1 cellular context compared by ENCODE assay signal in the genomic region with DNA sequence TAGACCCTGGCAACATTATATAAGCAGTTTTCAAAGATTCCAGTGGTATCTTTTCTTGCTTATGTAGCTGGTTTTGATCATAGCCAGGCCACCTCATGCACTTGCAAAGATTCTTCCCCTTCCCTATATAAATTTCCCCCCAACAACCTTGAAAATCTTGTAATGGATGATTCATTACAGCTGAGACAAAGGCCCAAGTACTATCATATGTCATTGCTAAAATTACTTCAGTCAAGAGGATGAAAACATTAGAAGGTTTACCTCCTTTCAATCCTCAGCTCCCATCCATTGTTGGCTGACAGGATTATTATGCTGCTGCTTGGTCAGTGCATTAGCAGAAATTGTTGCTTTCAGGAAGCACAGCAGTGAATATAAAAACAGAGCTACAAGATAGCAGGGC.
TF ChIP-seq lines count a peak whose summit lies in the region.

No MANE protein-coding gene starts in this region.

TF ChIP-seq in SK-N-SH, 30 proteins besides CTCF, POLR2A, EP300 and RAD21 (continued from another document):
- TF ChIP-seq, protein P1, sequence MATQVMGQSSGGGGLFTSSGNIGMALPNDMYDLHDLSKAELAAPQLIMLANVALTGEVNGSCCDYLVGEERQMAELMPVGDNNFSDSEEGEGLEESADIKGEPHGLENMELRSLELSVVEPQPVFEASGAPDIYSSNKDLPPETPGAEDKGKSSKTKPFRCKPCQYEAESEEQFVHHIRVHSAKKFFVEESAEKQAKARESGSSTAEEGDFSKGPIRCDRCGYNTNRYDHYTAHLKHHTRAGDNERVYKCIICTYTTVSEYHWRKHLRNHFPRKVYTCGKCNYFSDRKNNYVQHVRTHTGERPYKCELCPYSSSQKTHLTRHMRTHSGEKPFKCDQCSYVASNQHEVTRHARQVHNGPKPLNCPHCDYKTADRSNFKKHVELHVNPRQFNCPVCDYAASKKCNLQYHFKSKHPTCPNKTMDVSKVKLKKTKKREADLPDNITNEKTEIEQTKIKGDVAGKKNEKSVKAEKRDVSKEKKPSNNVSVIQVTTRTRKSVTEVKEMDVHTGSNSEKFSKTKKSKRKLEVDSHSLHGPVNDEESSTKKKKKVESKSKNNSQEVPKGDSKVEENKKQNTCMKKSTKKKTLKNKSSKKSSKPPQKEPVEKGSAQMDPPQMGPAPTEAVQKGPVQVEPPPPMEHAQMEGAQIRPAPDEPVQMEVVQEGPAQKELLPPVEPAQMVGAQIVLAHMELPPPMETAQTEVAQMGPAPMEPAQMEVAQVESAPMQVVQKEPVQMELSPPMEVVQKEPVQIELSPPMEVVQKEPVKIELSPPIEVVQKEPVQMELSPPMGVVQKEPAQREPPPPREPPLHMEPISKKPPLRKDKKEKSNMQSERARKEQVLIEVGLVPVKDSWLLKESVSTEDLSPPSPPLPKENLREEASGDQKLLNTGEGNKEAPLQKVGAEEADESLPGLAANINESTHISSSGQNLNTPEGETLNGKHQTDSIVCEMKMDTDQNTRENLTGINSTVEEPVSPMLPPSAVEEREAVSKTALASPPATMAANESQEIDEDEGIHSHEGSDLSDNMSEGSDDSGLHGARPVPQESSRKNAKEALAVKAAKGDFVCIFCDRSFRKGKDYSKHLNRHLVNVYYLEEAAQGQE (IDR thresholded peaks at IDR 0.05; ENCODE audit: low read depth, low read length), result no peak
- peak; percentile 24; the same call in 1 of the 2 replicates for TF ChIP-seq RXRA (IDR thresholded peaks at IDR 0.05; ENCODE audit: borderline replicate concordance, low read depth)
- TF ChIP-seq TCF12 (IDR thresholded peaks at IDR 0.05), result peak; percentile 91
- peak; percentile 74 for TF ChIP-seq JUND (IDR thresholded peaks at IDR 0.05)
- no peak for TF ChIP-seq NRF1 (IDR thresholded peaks at IDR 0.05; ENCODE audit: low read depth, low read length)
- no peak for TF ChIP-seq FOXM1 (IDR thresholded peaks at IDR 0.05; ENCODE audit: low read depth)
- no peak for TF ChIP-seq YY1 (IDR thresholded peaks at IDR 0.05; ENCODE audit: low read depth)
- no peak for TF ChIP-seq ELF1 (IDR thresholded peaks at IDR 0.05)
- TF ChIP-seq CHD2 (IDR thresholded peaks at IDR 0.05; ENCODE audit: low read length, partially characterized antibody), result no peak
- no peak for TF ChIP-seq SMC3 (IDR thresholded peaks at IDR 0.05; ENCODE audit: low read depth, low read length)
- TF ChIP-seq FOSL2 (IDR thresholded peaks at IDR 0.05; ENCODE audit: borderline replicate concordance, low read depth), result peak; percentile 68; the same call in 1 of the 2 replicates
- TF ChIP-seq GABPA (IDR thresholded peaks at IDR 0.05; ENCODE audit: low read depth), result no peak
- no peak for TF ChIP-seq RCOR1 (IDR thresholded peaks at IDR 0.05; ENCODE audit: low read length)
- TF ChIP-seq RFX5 (IDR thresholded peaks at IDR 0.05; ENCODE audit: low read length), result no peak
- TF ChIP-seq, protein P2, sequence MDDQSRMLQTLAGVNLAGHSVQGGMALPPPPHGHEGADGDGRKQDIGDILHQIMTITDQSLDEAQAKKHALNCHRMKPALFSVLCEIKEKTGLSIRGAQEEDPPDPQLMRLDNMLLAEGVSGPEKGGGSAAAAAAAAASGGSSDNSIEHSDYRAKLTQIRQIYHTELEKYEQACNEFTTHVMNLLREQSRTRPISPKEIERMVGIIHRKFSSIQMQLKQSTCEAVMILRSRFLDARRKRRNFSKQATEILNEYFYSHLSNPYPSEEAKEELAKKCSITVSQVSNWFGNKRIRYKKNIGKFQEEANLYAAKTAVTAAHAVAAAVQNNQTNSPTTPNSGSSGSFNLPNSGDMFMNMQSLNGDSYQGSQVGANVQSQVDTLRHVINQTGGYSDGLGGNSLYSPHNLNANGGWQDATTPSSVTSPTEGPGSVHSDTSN (IDR thresholded peaks at IDR 0.05), result peak; percentile 86
- no peak for TF ChIP-seq EZH2phosphoT487 (IDR thresholded peaks at IDR 0.05; ENCODE audit: borderline replicate concordance, low read depth)
- peak; percentile 55; the same call in 1 of the 2 replicates for TF ChIP-seq NFIC (IDR thresholded peaks at IDR 0.05; ENCODE audit: borderline replicate concordance)
- TF ChIP-seq MEF2A (IDR thresholded peaks at IDR 0.05; ENCODE audit: borderline replicate concordance, low read depth), result 0 out of 2 replicates have a peak, but pooled peaks have one; percentile 33
- TF ChIP-seq TEAD4 (IDR thresholded peaks at IDR 0.05; ENCODE audit: borderline replicate concordance, insufficient read depth), result peak; percentile 55; the same call in 1 of the 2 replicates
